1 cellular context compared by ENCODE assay signal in genomic region chr5:55231476-55232193, GRCh38.
TF ChIP-seq lines count a peak whose summit lies in the region.

No MANE protein-coding gene starts in this region.

TF ChIP-seq in GM23338, 12 proteins besides CTCF, POLR2A, EP300 and RAD21 (continued from another document):
- TF ChIP-seq ZNF462 (CRISPR knock-in tag; IDR thresholded peaks at IDR 0.05): no peak
- no peak for TF ChIP-seq REST (IDR thresholded peaks at IDR 0.05; ENCODE audit: unreplicated experiment)
TF ChIP-seq in GM23338: peak in this region for 2.
